In the genomic region with DNA sequence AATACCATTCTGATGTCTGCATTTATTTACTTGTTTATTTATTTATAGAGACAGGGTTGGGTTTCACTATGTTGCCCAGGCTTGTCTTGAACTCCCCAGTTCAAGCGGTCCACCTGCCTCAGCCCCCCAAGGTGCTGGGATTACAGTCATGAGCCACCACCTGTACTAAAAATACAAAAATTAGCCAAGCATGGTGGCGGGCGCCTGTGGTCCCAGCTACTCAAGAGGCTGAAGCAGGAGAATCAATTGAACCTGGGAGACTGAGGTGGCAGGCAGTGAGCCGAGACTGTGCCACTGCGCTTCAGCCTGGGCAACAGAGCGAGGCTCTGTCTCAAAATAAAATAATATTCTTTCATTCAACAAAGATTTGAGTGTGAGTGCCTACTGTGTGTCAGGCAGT, we compare ENCODE assay signal across 1 cellular context.
TF ChIP-seq lines count a peak whose summit lies in the region.

No MANE protein-coding gene starts in this region.

TF ChIP-seq in IMR-90, 13 proteins besides CTCF, POLR2A, EP300 and RAD21 (continued from another document):
- TF ChIP-seq ELK1 (IDR thresholded peaks at IDR 0.05; ENCODE audit: borderline replicate concordance, low read depth, low read length) (no peak), MAZ (IDR thresholded peaks at IDR 0.05; ENCODE audit: borderline replicate concordance, low read depth, low read length) (no peak)
